15 cellular contexts compared by ENCODE assay signal in the genomic region with DNA sequence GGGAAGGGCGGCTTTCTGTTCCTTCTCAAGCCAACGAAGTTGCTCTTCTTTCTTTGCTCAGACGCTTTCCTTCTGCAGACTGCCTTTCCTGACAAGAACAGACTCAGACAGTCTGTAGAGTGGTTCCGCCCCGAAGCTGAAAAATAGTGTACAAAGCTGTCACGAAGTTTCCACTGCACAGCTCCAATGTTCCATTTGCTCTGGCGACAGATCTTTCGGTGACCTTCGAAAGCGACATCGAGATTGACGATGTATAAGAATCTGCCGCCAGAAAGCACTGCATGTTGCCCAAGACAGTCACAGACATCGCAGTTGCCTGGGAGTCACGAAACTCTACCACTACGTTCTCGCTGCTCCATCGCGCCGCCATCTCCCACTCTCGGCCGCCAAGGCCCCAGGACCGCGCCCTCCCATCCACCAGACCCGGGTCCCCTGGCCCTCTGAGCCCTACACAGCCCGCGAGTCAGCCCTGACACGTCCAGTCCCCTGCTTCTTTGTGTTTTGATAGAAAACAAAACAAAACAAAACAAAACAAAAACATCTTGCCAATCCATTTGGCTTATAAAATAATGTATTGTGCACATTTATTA. TPM values are rescaled to one million over a fixed set of nuclear protein-coding genes. Genes with fewer than 3 reads are reported as not detected.
A peak's percentile ranks its signal among the peaks of the same experiment; 100 is the strongest.
DNase-seq lines count a peak whose midpoint lies in the region; ATAC-seq and TF ChIP-seq lines count a peak whose summit lies in the region.
"Had no signal": no experiment of that assay in that cellular context is flagged by ENCODE, and none has a peak within 500 bp of the region (broad histone marks: within the 10 kb centered on the region; RNA-seq: fewer than 3 reads in every experiment).

No MANE protein-coding gene starts in this region.

- BruUV-seq in mammary epithelial cell (replicated peaks; lab: Mats Ljungman, UMichigan), result no TSS peak

- WGBS in mammary epithelial cell (ENCODE audit: low coverage, missing lambda C conversion rate), result 21% methylated on average over 24 of the region's 28 CpGs

- H3K36me3 Mint-ChIP-seq in CD8-positive, alpha-beta memory T cell, result peaks cover 0 to 6% (median 0%) of the 10 kb centered on the region in 3 donors
- H3K36me3 Mint-ChIP-seq in nephron progenitor cell (ENCODE audit: low read depth), result no peaks in the 10 kb centered on the region
- H3K36me3 Mint-ChIP-seq: natural killer cell treated with Interleukin-12 subunit alpha and Interleukin-12 subunit beta and Interleukin-15 and Interleukin-18, amount 100 ng/mL, for 72 hours had no signal

- CTCF ChIA-PET in CD8-positive, alpha-beta memory T cell (lab: Charles Lee), result interaction anchor here (0.9 to 1.0 kb wide), 2 partner anchors 9 to 237 kb away, joined by 3 to 4 read pairs; no protein-coding TSS in a partner anchor
- CTCF ChIA-PET in mammary epithelial cell (lab: Charles Lee; ENCODE audit: low non-redundant PET), result no interaction called here

- H3K4me2 ChIP-seq in mammary epithelial cell (ENCODE audit: insufficient read depth, low read depth, low read length), result peak overlapping the region; percentile 70

- intact Hi-C loops in mammary epithelial cell (cut with micrococcal nuclease), result no loop called here

- TF ChIP-seq CTCF in mammary epithelial cell (conservative IDR thresholded peaks at IDR 0.05 in 1 of 2, IDR thresholded peaks at IDR 0.05 in 1 of 2; ENCODE audit: extremely low read depth in 1 of 2, insufficient read depth in 1 of 2, low read depth in 1 of 2, low read length in 2 of 2), result no peak
- TF ChIP-seq CTCF in nephron progenitor cell (IDR thresholded peaks at IDR 0.05), result no peak

- ATAC-seq in HG03139 (IDR thresholded peaks at IDR 0.05; ENCODE audit: unreplicated experiment), result no peak
- ATAC-seq: natural killer cell treated with Interleukin-12 subunit alpha and Interleukin-12 subunit beta and Interleukin-15 and Interleukin-18, amount 100 ng/mL, for 72 hours; stimulated activated effector memory CD8-positive, alpha-beta T cell treated with anti-CD3 and anti-CD28 coated beads, Interleukin-12 subunit alpha, Interleukin-12 subunit beta, amount 100 ng/mL, for 72 hours had no signal

- DNase-seq in CD8-positive, alpha-beta memory T cell, result no peak
- no peak for DNase-seq in mammary epithelial cell
- no peak for DNase-seq in nephron progenitor cell
- DNase-seq in NCI-H446 treated with DMSO at 0.1 percent for 48 hours (lab: John Stamatoyannopoulos, UW), result no peak
- DNase-seq in NAMALWA (ENCODE audit: low spot score), result no peak
- no peak for DNase-seq in central memory CD4-positive, alpha-beta T cell
- DNase-seq: DND-41, erythroblast, NCI-H1105 treated with DMSO at 0.1 percent for 48 hours, NCI-H748 treated with DMSO at 0.1 percent for 48 hours, SIG-M5 had no signal

- H2AFZ ChIP-seq in mammary epithelial cell (ENCODE audit: low read depth, low read length), result peak overlapping the region; percentile 83

- H3K79me2 ChIP-seq in mammary epithelial cell (ENCODE audit: insufficient read depth, low read length), result no peaks in the 10 kb centered on the region

- H3K4me3 Mint-ChIP-seq in CD8-positive, alpha-beta memory T cell, result peak overlapping the region in 6 of 7 donors; percentile 40 to 73 (median 62)
- peak overlapping the region; percentile 74 for H3K4me3 Mint-ChIP-seq in nephron progenitor cell
- H3K4me3 Mint-ChIP-seq: natural killer cell treated with Interleukin-12 subunit alpha and Interleukin-12 subunit beta and Interleukin-15 and Interleukin-18, amount 100 ng/mL, for 72 hours; stimulated activated effector memory CD8-positive, alpha-beta T cell treated with anti-CD3 and anti-CD28 coated beads, Interleukin-12 subunit alpha, Interleukin-12 subunit beta, amount 100 ng/mL, for 72 hours had no signal

- peaks cover 38 to 56% of the 10 kb centered on the region in 2 donors for H3K27me3 Mint-ChIP-seq in CD8-positive, alpha-beta memory T cell
- peaks cover 32% of the 10 kb centered on the region for H3K27me3 Mint-ChIP-seq in nephron progenitor cell (ENCODE audit: low read depth, poor library complexity)

- H3K27me3 ChIP-seq in CD8-positive, alpha-beta memory T cell (ENCODE audit: insufficient read depth, low read length, poor library complexity, severe bottlenecking), result peaks cover 11% of the 10 kb centered on the region
- H3K27me3 ChIP-seq in HUES6 (ENCODE audit: control insufficient read depth, insufficient read depth, low read length) (peaks cover 43% of the 10 kb centered on the region), mammary epithelial cell (ENCODE audit: insufficient read depth, low read length) (peaks cover 6% of the 10 kb centered on the region)

- no peak overlapping the region for H3K27ac ChIP-seq in CD8-positive, alpha-beta memory T cell (ENCODE audit: low read depth, low read length)
- H3K27ac ChIP-seq in HUES6 (ENCODE audit: low read depth, low read length), result no peak overlapping the region
- H3K27ac ChIP-seq in mammary epithelial cell (ENCODE audit: insufficient read depth, low read depth, low read length), result no peak overlapping the region

- H3K4me3 ChIP-seq in CD8-positive, alpha-beta memory T cell (ENCODE audit: low read length), result no peak overlapping the region
- H3K4me3 ChIP-seq in HUES6 (ENCODE audit: low read depth, low read length) (peak overlapping the region; percentile 38), mammary epithelial cell (replicated peaks in 1 of 3; ENCODE audit: insufficient read depth in 1 of 3, low read depth in 2 of 3, low read length in 3 of 3) (peak overlapping the region in 1 of 3 experiments; percentile 25)

- H3K9me3 ChIP-seq in CD8-positive, alpha-beta memory T cell (ENCODE audit: low read length), result no peaks in the 10 kb centered on the region
- H3K9me3 ChIP-seq in HUES6 (ENCODE audit: control insufficient read depth, insufficient read depth, low read depth, low read length) (no peaks in the 10 kb centered on the region), mammary epithelial cell (replicated peaks; ENCODE audit: insufficient read depth, low read length) (no peaks in the 10 kb centered on the region)

- dilution Hi-C loops in mammary epithelial cell (cut with HindIII; ENCODE audit: low sequenced_read_pairs), result no loop called here

- H3K4me1 ChIP-seq in CD8-positive, alpha-beta memory T cell (ENCODE audit: insufficient read depth, low read length), result peaks cover 7% of the 10 kb centered on the region
- H3K4me1 ChIP-seq in HUES6 (ENCODE audit: control insufficient read depth, insufficient read depth, low read length), result peaks cover 5% of the 10 kb centered on the region; the same call in 1 of the 2 replicates
- peaks cover 15% of the 10 kb centered on the region for H3K4me1 ChIP-seq in mammary epithelial cell (ENCODE audit: insufficient read depth, low read length)

- H3K27ac Mint-ChIP-seq in CD8-positive, alpha-beta memory T cell, result peak overlapping the region in 3 of 8 donors; percentile 52 to 83 (median 52)
- H3K27ac Mint-ChIP-seq in nephron progenitor cell, result no peak overlapping the region
- H3K27ac Mint-ChIP-seq: natural killer cell treated with Interleukin-12 subunit alpha and Interleukin-12 subunit beta and Interleukin-15 and Interleukin-18, amount 100 ng/mL, for 72 hours; stimulated activated effector memory CD8-positive, alpha-beta T cell treated with anti-CD3 and anti-CD28 coated beads, Interleukin-12 subunit alpha, Interleukin-12 subunit beta, amount 100 ng/mL, for 72 hours had no signal

- in situ Hi-C loops in mammary epithelial cell (cut with MboI; ENCODE audit: low sequenced_read_pairs in 2 of 2), result loop anchor here in 1 of 2 donors (5.0 to 25.0 kb wide), 3 partner anchors 90 to 328 kb away; no protein-coding TSS in a partner anchor

- peaks cover 13 to 25% (median 21%) of the 10 kb centered on the region in 3 donors for H3K4me1 Mint-ChIP-seq in CD8-positive, alpha-beta memory T cell
- H3K4me1 Mint-ChIP-seq in nephron progenitor cell, result peaks cover 16% of the 10 kb centered on the region

- POLR2A ChIA-PET in CD8-positive, alpha-beta memory T cell (lab: Charles Lee), result no interaction called here

- no peaks in the 10 kb centered on the region for H3K36me3 ChIP-seq in CD8-positive, alpha-beta memory T cell (ENCODE audit: insufficient read depth, low read length)
- H3K36me3 ChIP-seq in HUES6 (ENCODE audit: control insufficient read depth, insufficient read depth, low read length) (no peaks in the 10 kb centered on the region), mammary epithelial cell (ENCODE audit: insufficient read depth, low read length) (no peaks in the 10 kb centered on the region)

- no peaks in the 10 kb centered on the region for H4K20me1 ChIP-seq in mammary epithelial cell (ENCODE audit: insufficient read depth, low read length)

- H3K9me3 Mint-ChIP-seq in CD8-positive, alpha-beta memory T cell, result no peaks in the 10 kb centered on the region
- H3K9me3 Mint-ChIP-seq in nephron progenitor cell, result no peaks in the 10 kb centered on the region
- H3K9me3 Mint-ChIP-seq: natural killer cell treated with Interleukin-12 subunit alpha and Interleukin-12 subunit beta and Interleukin-15 and Interleukin-18, amount 100 ng/mL, for 72 hours; stimulated activated effector memory CD8-positive, alpha-beta T cell treated with anti-CD3 and anti-CD28 coated beads, Interleukin-12 subunit alpha, Interleukin-12 subunit beta, amount 100 ng/mL, for 72 hours had no signal

- H3K9ac ChIP-seq in HUES6 (ENCODE audit: low read length), result no peak overlapping the region
- H3K9ac ChIP-seq in mammary epithelial cell (ENCODE audit: insufficient read depth, low read length), result no peak overlapping the region

RNA-seq across cellular contexts. Expression of a gene that starts 42.1 kb away (rescaled TPM):
- 10 to 100 TPM in 1 of 2 experiments, 1 to 10 TPM in 1; 9.7 to 10.0 TPM for total RNA-seq in CD8-positive, alpha-beta memory T cell
- 10.8 TPM for polyA plus RNA-seq in CD8-positive, alpha-beta memory T cell
- 1 to 10 TPM; 3.4 to 7.2 TPM for total RNA-seq in mammary epithelial cell
- polyA plus RNA-seq in mammary epithelial cell, result 1.7 TPM
- polyA minus RNA-seq in mammary epithelial cell, result 3.8 TPM
